Comparison of ENCODE assay signal across 36 cellular contexts in genomic region chr17:1302761-1303160, GRCh38. TPM values are rescaled to one million over a fixed set of nuclear protein-coding genes. Genes with fewer than 3 reads are reported as not detected.
"Had no signal": no experiment of that assay in that cellular context is flagged by ENCODE, and none has a peak within 500 bp of the region (broad histone marks: within the 10 kb centered on the region; RNA-seq: fewer than 3 reads in every experiment).

No MANE protein-coding gene starts in this region.

- H3K4me1 ChIP-seq: parathyroid adenoma, psoas muscle, testis, upper lobe of right lung, uterus had no signal

- H3K4me3 ChIP-seq: neural progenitor cell, ovary, psoas muscle, skin epidermis, smooth muscle cell, spleen, suprapubic skin, testis, tibial artery, transverse colon, upper lobe of right lung, uterus had no signal

- H3K27ac ChIP-seq: neural progenitor cell, neutrophil, ovary, parathyroid adenoma, psoas muscle, skin epidermis, spleen, suprapubic skin, testis, transverse colon, upper lobe of right lung, uterus had no signal

- H3K36me3 Mint-ChIP-seq: naive thymus-derived CD4-positive, alpha-beta T cell; natural killer cell; neural progenitor cell; stimulated activated memory B cell treated with anti-CD40 and anti-IgM and Interleukin-4, amounts not matched to agents 10 μg/mL and 1 μg/mL and 100 μg/mL, for 72 hours; type B pancreatic cell had no signal

- H3K36me3 ChIP-seq: neural progenitor cell, neutrophil, ovary, spleen, suprapubic skin, transverse colon, upper lobe of right lung, uterus had no signal

- H3K79me2 ChIP-seq: parathyroid adenoma had no signal

- H3K4me3 Mint-ChIP-seq: naive thymus-derived CD4-positive, alpha-beta T cell; natural killer cell; nephron; stimulated activated memory B cell treated with anti-CD40 and anti-IgM and Interleukin-4, amounts not matched to agents 10 μg/mL and 1 μg/mL and 100 μg/mL, for 72 hours; stimulated activated naive CD8-positive, alpha-beta T cell treated with anti-CD3 and anti-CD28 coated beads, Interleukin-15, amount 100 ng/mL, for 72 hours; type B pancreatic cell had no signal

- ATAC-seq: naive thymus-derived CD4-positive, alpha-beta T cell; natural killer cell; psoas muscle; right cardiac atrium; sciatic nerve; stimulated activated memory B cell treated with anti-CD40 and anti-IgM and Interleukin-4, amounts not matched to agents 10 μg/mL and 1 μg/mL and 100 μg/mL, for 72 hours; stimulated activated naive CD8-positive, alpha-beta T cell treated with anti-CD3 and anti-CD28 coated beads, Interleukin-15, amount 100 ng/mL, for 72 hours; stimulated activated naive CD8-positive, alpha-beta T cell treated with anti-CD3 and anti-CD28 coated beads, Interleukin-15, Interleukin-2, amounts not matched to agents 100 U/mL and 50 U/mL, for 24 hours; upper lobe of right lung had no signal

- H3K4me2 ChIP-seq: neural progenitor cell, smooth muscle cell had no signal

- H3K27ac Mint-ChIP-seq: naive thymus-derived CD4-positive, alpha-beta T cell; natural killer cell; nephron; neural progenitor cell; progenitor cell of endocrine pancreas; stimulated activated memory B cell treated with anti-CD40 and anti-IgM and Interleukin-4, amounts not matched to agents 10 μg/mL and 1 μg/mL and 100 μg/mL, for 72 hours; type B pancreatic cell had no signal

- H2AFZ ChIP-seq: neural progenitor cell, parathyroid adenoma had no signal

- H3K9me3 ChIP-seq: neutrophil, ovary, psoas muscle, spleen, suprapubic skin, testis, tibial artery, transverse colon, upper lobe of right lung, uterus had no signal

- DNase-seq: naive thymus-derived CD4-positive, alpha-beta T cell; natural killer cell; nucleus accumbens; ovary; posterior cingulate gyrus; psoas muscle; spleen; stimulated activated CD4-positive, alpha-beta T cell treated with anti-CD3 and anti-CD28 coated beads, Interleukin-12 subunit alpha, Interleukin-12 subunit beta, amount 100 ng/mL, for 4 hours; stimulated activated CD4-positive, alpha-beta T cell treated with anti-CD3 and anti-CD28 coated beads, Interleukin-1b, Interleukin-23, amount 100 ng/mL, for 48 hours; stimulated activated CD4-positive, alpha-beta T cell treated with anti-CD3 and anti-CD28 coated beads, Interleukin-4, amount 100 ng/mL, for 1 hour; stimulated activated CD4-positive, alpha-beta T cell treated with anti-CD3 and anti-CD28 coated beads, Interleukin-4, amount 100 ng/mL, for 4 hours; stimulated activated CD8-positive, alpha-beta memory T cell treated with anti-CD3 and anti-CD28 coated beads, Interleukin-4, amount 100 ng/mL, for 48 hours; stimulated activated naive CD4-positive, alpha-beta T cell; stimulated activated naive CD8-positive, alpha-beta T cell treated with anti-CD3 and anti-CD28 coated beads, Interleukin-15, amount 100 ng/mL, for 72 hours; stimulated activated naive CD8-positive, alpha-beta T cell treated with anti-CD3 and anti-CD28 coated beads, Interleukin-15, Interleukin-2, amounts not matched to agents 100 U/mL and 50 U/mL, for 24 hours; substantia nigra; testis; tibial artery; transverse colon; upper lobe of right lung; uterus had no signal

- H3K27me3 ChIP-seq: ovary, testis, uterus had no signal

RNA-seq across cellular contexts. Expression of gene TRARG1, which starts 23.3 kb away (rescaled TPM):
- total RNA-seq: progenitor cell of endocrine pancreas, renal cortical epithelial cell, smooth muscle cell, spleen, upper lobe of right lung, urinary bladder had no signal

RNA-seq across cellular contexts. Expression of gene BHLHA9, which starts 32.5 kb away (rescaled TPM):
- total RNA-seq: naive thymus-derived CD4-positive, alpha-beta T cell; natural killer cell; omental fat pad; ovary; progenitor cell of endocrine pancreas; psoas muscle; renal cortical epithelial cell; right cardiac atrium; sciatic nerve; smooth muscle cell; spleen; suprapubic skin; transverse colon; upper lobe of right lung; urinary bladder; uterus had no signal
